ENCODE assay signal across 20 cellular contexts in the genomic region with DNA sequence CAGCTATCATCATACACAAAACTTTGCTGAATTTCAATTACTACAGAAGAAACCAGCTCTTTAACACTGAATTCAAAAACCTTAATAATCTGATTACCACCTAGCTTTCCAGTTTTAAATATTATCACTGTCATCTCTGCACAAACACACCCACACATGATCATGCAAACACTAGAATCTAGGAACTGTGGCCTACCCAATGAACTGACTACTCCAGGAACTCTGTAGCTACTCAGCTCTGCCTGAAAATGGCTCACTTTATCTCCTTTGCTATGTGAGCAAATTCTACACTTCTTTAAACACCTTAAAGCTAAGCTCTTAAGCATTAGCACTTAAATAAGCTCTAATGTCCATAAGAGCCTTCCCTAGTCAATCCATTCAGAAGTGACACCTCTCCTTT.
DNase-seq lines count a peak whose midpoint lies in the region; ATAC-seq, FAIRE-seq and TF ChIP-seq lines count a peak whose summit lies in the region.
"Had no signal": no experiment of that assay in that cellular context is flagged by ENCODE, and none has a peak within 500 bp of the region (broad histone marks: within the 10 kb centered on the region; RNA-seq: fewer than 3 reads in every experiment).

No MANE protein-coding gene starts in this region.

- peak; percentile 59 for ATAC-seq in stimulated activated effector memory CD8-positive, alpha-beta T cell treated with anti-CD3 and anti-CD28 coated beads, Interleukin-12 subunit alpha, Interleukin-12 subunit beta, amount 100 ng/mL, for 72 hours

- no peak overlapping the region for H2BK120ac ChIP-seq in H9 (ENCODE audit: low read depth, low read length, poor library complexity, severe bottlenecking)

- TF ChIP-seq CTCF in D721Med (IDR thresholded peaks at IDR 0.05; ENCODE audit: insufficient read depth, missing control alignments) (no peak), H9 (conservative IDR thresholded peaks at IDR 0.05) (no peak)

- H3K9ac ChIP-seq in H9 (ENCODE audit: extremely low read depth, insufficient read length, low read length) = no peak overlapping the region
- H3K9ac ChIP-seq in SK-N-MC (ENCODE audit: insufficient read length) = peak overlapping the region; percentile 69

- H3K56ac ChIP-seq in H9 (ENCODE audit: insufficient read length, low read depth, low read length) = no peak overlapping the region

- H3K27ac ChIP-seq in H9 (ENCODE audit: insufficient read length, low read depth, low read length) (no peak overlapping the region), SK-N-MC (peak overlapping the region; percentile 97)
- H3K27ac ChIP-seq: HL-60 had no signal

- no peak overlapping the region for H2BK12ac ChIP-seq in H9 (ENCODE audit: insufficient read length, low read depth, low read length)

- no peaks in the 10 kb centered on the region for H3K9me3 ChIP-seq in H9 (ENCODE audit: control insufficient read depth, low read depth, low read length)
- H3K9me3 ChIP-seq in SK-N-MC (ENCODE audit: low read depth, low read length) = no peaks in the 10 kb centered on the region
- H3K9me3 ChIP-seq: BE2C, HAP-1 had no signal

- no peak overlapping the region for H4K91ac ChIP-seq in H9 (ENCODE audit: insufficient read length, low read depth, low read length)

- no peak overlapping the region for H3K4me3 Mint-ChIP-seq in H9
- H3K4me3 Mint-ChIP-seq in stimulated activated effector memory CD8-positive, alpha-beta T cell treated with anti-CD3 and anti-CD28 coated beads, Interleukin-12 subunit alpha, Interleukin-12 subunit beta, amount 100 ng/mL, for 72 hours = no peak overlapping the region
- H3K4me3 Mint-ChIP-seq: CD8-positive, alpha-beta memory T cell had no signal

- no peak overlapping the region for H4K5ac ChIP-seq in H9 (ENCODE audit: insufficient read length, low read depth, low read length)

- H2BK15ac ChIP-seq in H9 (ENCODE audit: low read depth, low read length) = no peak overlapping the region

- no peak overlapping the region for H3K4me2 ChIP-seq in H9 (ENCODE audit: insufficient read depth, insufficient read length, low read length)

- H3K36me3 Mint-ChIP-seq in H9 (ENCODE audit: insufficient read depth in 1 of 3, low read depth in 3 of 3) = peaks cover 22 to 78% (median 46%) of the 10 kb centered on the region in 3 experiments; a peak in 6 of 7 replicates
- H3K36me3 Mint-ChIP-seq in stimulated activated effector memory CD8-positive, alpha-beta T cell treated with anti-CD3 and anti-CD28 coated beads, Interleukin-12 subunit alpha, Interleukin-12 subunit beta, amount 100 ng/mL, for 72 hours = peaks cover 7% of the 10 kb centered on the region
- H3K36me3 Mint-ChIP-seq: CD4-positive, CD25-positive, alpha-beta regulatory T cell had no signal

- H3K79me1 ChIP-seq in H9 (ENCODE audit: insufficient read depth, low read depth, low read length, poor library complexity, severe bottlenecking) = no peaks in the 10 kb centered on the region

- peaks cover 58% of the 10 kb centered on the region for H3K36me3 ChIP-seq in SK-N-MC (ENCODE audit: insufficient read depth, low read length)
- H3K36me3 ChIP-seq: HAP-1 had no signal

- H3K14ac ChIP-seq in H9 (ENCODE audit: insufficient read depth, low read length) = no peak overlapping the region

- H3K27me3 ChIP-seq in H9 (ENCODE audit: insufficient read depth, low read length) = no peaks in the 10 kb centered on the region
- H3K27me3 ChIP-seq: BE2C had no signal

- H2AK5ac ChIP-seq in H9 (ENCODE audit: insufficient read length, low read length) = no peak overlapping the region

- H3K23me2 ChIP-seq in H9 (ENCODE audit: insufficient read length, low read depth, low read length, poor library complexity, severe bottlenecking) = no peaks in the 10 kb centered on the region

- no peak overlapping the region for H3K23ac ChIP-seq in H9 (ENCODE audit: insufficient read length, low read depth, low read length)

- DNase-seq in D721Med (ENCODE audit: insufficient read length, low spot score) = no peak
- no peak for DNase-seq in H9
- no peak for DNase-seq in SK-N-MC (ENCODE audit: low read depth, low spot score)
- DNase-seq in stimulated activated effector memory CD8-positive, alpha-beta T cell treated with anti-CD3 and anti-CD28 coated beads, Interleukin-12 subunit alpha, Interleukin-12 subunit beta, amount 100 ng/mL, for 72 hours (ENCODE audit: low spot score in 2 of 2) = no peak
- no peak for DNase-seq in midbrain (lab: John Stamatoyannopoulos, UW)
- no peak for DNase-seq in NCI-H1694 treated with DMSO at 0.1 percent for 48 hours (lab: John Stamatoyannopoulos, UW)
- DNase-seq in DMS53 (lab: John Stamatoyannopoulos, UW) = no peak
- DNase-seq: ACHN; BE2C; C1 segment of cervical spinal cord; CD4-positive, CD25-positive, alpha-beta regulatory T cell; CD8-positive, alpha-beta memory T cell; COR-L47; DMS79; GDM1 had no signal

- no peak overlapping the region for H3T11ph ChIP-seq in H9 (ENCODE audit: low read length)

- H3K4ac ChIP-seq in H9 (ENCODE audit: low read depth, low read length) = no peak overlapping the region

- no peak overlapping the region for H2BK5ac ChIP-seq in H9 (ENCODE audit: insufficient read length, low read length)

- no peaks in the 10 kb centered on the region for H3K27me3 Mint-ChIP-seq in H9 (ENCODE audit: low read depth)
- H3K27me3 Mint-ChIP-seq: CD4-positive, CD25-positive, alpha-beta regulatory T cell; CD8-positive, alpha-beta memory T cell had no signal

- H3K79me2 ChIP-seq in H9 (ENCODE audit: insufficient read depth, low read length) = no peaks in the 10 kb centered on the region

- H3K9me3 Mint-ChIP-seq in H9 = no peaks in the 10 kb centered on the region
- no peaks in the 10 kb centered on the region for H3K9me3 Mint-ChIP-seq in stimulated activated effector memory CD8-positive, alpha-beta T cell treated with anti-CD3 and anti-CD28 coated beads, Interleukin-12 subunit alpha, Interleukin-12 subunit beta, amount 100 ng/mL, for 72 hours
- H3K9me3 Mint-ChIP-seq: CD4-positive, CD25-positive, alpha-beta regulatory T cell; CD8-positive, alpha-beta memory T cell had no signal

- peak overlapping the region in 2 of 3 experiments; percentile 8 to 75; a peak in 3 of 7 replicates for H3K27ac Mint-ChIP-seq in H9
- H3K27ac Mint-ChIP-seq in stimulated activated effector memory CD8-positive, alpha-beta T cell treated with anti-CD3 and anti-CD28 coated beads, Interleukin-12 subunit alpha, Interleukin-12 subunit beta, amount 100 ng/mL, for 72 hours = peak overlapping the region; percentile 52
- H3K27ac Mint-ChIP-seq: CD4-positive, CD25-positive, alpha-beta regulatory T cell had no signal

- H3K4me3 ChIP-seq in SK-N-MC = no peak overlapping the region
- H3K4me3 ChIP-seq: HAP-1 had no signal

- peaks cover 15 to 20% of the 10 kb centered on the region in 2 experiments for H3K4me1 Mint-ChIP-seq in H9
- no peaks in the 10 kb centered on the region for H3K4me1 Mint-ChIP-seq in stimulated activated effector memory CD8-positive, alpha-beta T cell treated with anti-CD3 and anti-CD28 coated beads, Interleukin-12 subunit alpha, Interleukin-12 subunit beta, amount 100 ng/mL, for 72 hours
- H3K4me1 Mint-ChIP-seq: CD4-positive, CD25-positive, alpha-beta regulatory T cell had no signal

- no peaks in the 10 kb centered on the region for H3K4me1 ChIP-seq in H9 (ENCODE audit: insufficient read depth, low read length)
- H3K4me1 ChIP-seq: BE2C, HAP-1 had no signal

- no peak overlapping the region for H3K18ac ChIP-seq in H9 (ENCODE audit: insufficient read length, low read depth, low read length)

- FAIRE-seq in D721Med (lab: Jason Lieb, UNC) = peak; percentile 91
- FAIRE-seq: GM12892, GM18507, H1 had no signal

- no peak overlapping the region for H4K8ac ChIP-seq in H9 (replicated peaks; ENCODE audit: insufficient read length, low read depth, low read length)

- no peak overlapping the region for H2BK20ac ChIP-seq in H9 (ENCODE audit: low read depth, low read length, poor library complexity, severe bottlenecking)

- no peaks in the 10 kb centered on the region for H4K20me1 ChIP-seq in H9 (ENCODE audit: control insufficient read depth, insufficient read depth, insufficient read length)

- no peak overlapping the region for H2AFZ ChIP-seq in H9 (ENCODE audit: low read length)
